8 cellular contexts compared by ENCODE assay signal in genomic region chr1:10866314-10867091, GRCh38.
DNase-seq lines count a peak whose midpoint lies in the region; ATAC-seq, FAIRE-seq and TF ChIP-seq lines count a peak whose summit lies in the region.

No MANE protein-coding gene starts in this region.

- H3K27me3 ChIP-seq in HAP-1 (ENCODE audit: low read depth) (peaks cover 6% of the 10 kb centered on the region; the same call in 1 of the 2 replicates), bronchial epithelial cell (ENCODE audit: control insufficient read depth, insufficient read depth, low read length) (peaks cover 5% of the 10 kb centered on the region), testis (no peaks in the 10 kb centered on the region)

- FAIRE-seq in bronchial epithelial cell (lab: Jason Lieb, UNC), result no peak

- ATAC-seq in HG02759 (IDR thresholded peaks at IDR 0.05; ENCODE audit: unreplicated experiment), result no peak
- no peak for ATAC-seq in HG03520 (IDR thresholded peaks at IDR 0.05; ENCODE audit: unreplicated experiment)

- WGBS in testis, 2 donors, result 2 to 5% methylated on average over 19 to 31 of the region's 31 CpGs

- TF ChIP-seq CTCF in bronchial epithelial cell (IDR thresholded peaks at IDR 0.05; ENCODE audit: insufficient read depth, low read length, severe bottlenecking) (no peak), testis (IDR thresholded peaks at IDR 0.05) (no peak)

- H3K4me3 ChIP-seq in HAP-1 (peak overlapping the region; percentile 31), bronchial epithelial cell (ENCODE audit: low read depth, low read length) (peak overlapping the region; percentile 42), testis (peak overlapping the region; percentile 45 to 48)

- peaks cover 7% of the 10 kb centered on the region for H3K4me1 ChIP-seq in HAP-1
- H3K4me1 ChIP-seq in testis, result peaks cover 11% of the 10 kb centered on the region

- H3K27ac ChIP-seq in testis, result no peak overlapping the region

- in situ Hi-C loops in HAP-1 (cut with MboI; ENCODE audit: low sequenced_read_pairs), result loop anchor here (10.0 kb wide), 1 partner anchor 362 kb away; no protein-coding TSS in a partner anchor

- no peak for TF ChIP-seq POLR2A in testis (IDR thresholded peaks at IDR 0.05)

- DNase-seq in HAP-1 (ENCODE audit: low spot score in 2 of 2) (peak; percentile 17 to 68), SW480 (ENCODE audit: low spot score) (peak; percentile 68), bronchial epithelial cell (ENCODE audit: low read depth) (peak; percentile 28), lung microvascular endothelial cell (ENCODE audit: low read depth in 2 of 2) (peak; percentile 8 to 9), testis (peak; percentile 37), NCI-H2029 treated with DMSO at 0.1 percent for 48 hours (lab: John Stamatoyannopoulos, UW) (no peak)

- no peaks in the 10 kb centered on the region for H3K36me3 ChIP-seq in HAP-1 (replicated peaks)
- no peaks in the 10 kb centered on the region for H3K36me3 ChIP-seq in bronchial epithelial cell (ENCODE audit: control insufficient read depth, insufficient read depth, low read length)
- no peaks in the 10 kb centered on the region for H3K36me3 ChIP-seq in testis (ENCODE audit: low read depth, missing control alignments)

- intact Hi-C loops in testis (cut with DNase I; ENCODE audit: low total_unique reads), result loop anchor here (5.0 kb wide), 1 partner anchor 364 kb away; no protein-coding TSS in a partner anchor

- H3K9me3 ChIP-seq in HAP-1 (no peaks in the 10 kb centered on the region), testis (no peaks in the 10 kb centered on the region)
